Comparison of ENCODE assay signal across 8 cellular contexts in genomic region chr16:69762843-69763556, GRCh38. TPM values are rescaled to one million over a fixed set of nuclear protein-coding genes. Genes with fewer than 3 reads are reported as not detected.
DNase-seq lines count a peak whose midpoint lies in the region; ATAC-seq and TF ChIP-seq lines count a peak whose summit lies in the region.

No MANE protein-coding gene starts in this region.

- H3K9me3 Mint-ChIP-seq in activated naive CD4-positive, alpha-beta T cell treated with anti-CD3 and anti-CD28 coated beads, Interleukin-2, amount 50 U/mL, for 24 hours, result no peaks in the 10 kb centered on the region

- H3K27me3 ChIP-seq in Loucy (ENCODE audit: insufficient read depth, low read length, poor library complexity, severe bottlenecking) (no peaks in the 10 kb centered on the region), ascending aorta (no peaks in the 10 kb centered on the region), iPS DF 6.9 (ENCODE audit: control insufficient read depth, insufficient read depth, low read length) (no peaks in the 10 kb centered on the region)

- peak overlapping the region; percentile 97 for H3K4me3 ChIP-seq in Loucy (ENCODE audit: low read length, poor library complexity, severe bottlenecking)
- H3K4me3 ChIP-seq in ascending aorta, result peak overlapping the region; percentile 86 to 87
- peak overlapping the region; percentile 94 for H3K4me3 ChIP-seq in iPS DF 6.9 (ENCODE audit: low read length)
- peak overlapping the region; percentile 70 to 85 (median 81) for H3K4me3 ChIP-seq in skin epidermis

- H4K20me1 ChIP-seq in Loucy (ENCODE audit: insufficient read depth, low read length, poor library complexity, severe bottlenecking), result no peaks in the 10 kb centered on the region

- H3K27me3 Mint-ChIP-seq in activated naive CD4-positive, alpha-beta T cell treated with anti-CD3 and anti-CD28 coated beads, Interleukin-2, amount 50 U/mL, for 24 hours, result no peaks in the 10 kb centered on the region

- DNase-seq in activated naive CD4-positive, alpha-beta T cell (lab: John Stamatoyannopoulos, UW), result no peak
- no peak for DNase-seq in ascending aorta (ENCODE audit: low spot score in 2 of 2)
- no peak for DNase-seq in iPS DF 6.9 (ENCODE audit: low read depth, low spot score)
- DNase-seq in T-helper 9 cell, result no peak

- H3K9me3 ChIP-seq in Loucy (ENCODE audit: insufficient read depth, low read depth, low read length), result no peaks in the 10 kb centered on the region
- H3K9me3 ChIP-seq in ascending aorta, result no peaks in the 10 kb centered on the region
- no peaks in the 10 kb centered on the region for H3K9me3 ChIP-seq in iPS DF 6.9 (ENCODE audit: control insufficient read depth, insufficient read depth, low read length)

- peaks cover 20% of the 10 kb centered on the region; the same call in 1 of the 2 replicates for H3K79me2 ChIP-seq in Loucy (ENCODE audit: insufficient read depth, low read length)

- peak overlapping the region; percentile 94 for H3K27ac Mint-ChIP-seq in activated naive CD4-positive, alpha-beta T cell treated with anti-CD3 and anti-CD28 coated beads, Interleukin-2, amount 50 U/mL, for 24 hours

- intact Hi-C loops in ascending aorta (cut with DNase I), result no loop called here

- H3K27ac ChIP-seq in ascending aorta (peak overlapping the region; percentile 86 to 92), iPS DF 6.9 (ENCODE audit: low read length) (no peak overlapping the region), skin epidermis (peak overlapping the region; percentile 62 to 95 (median 91))

- peaks cover 34% of the 10 kb centered on the region for H3K4me1 Mint-ChIP-seq in activated naive CD4-positive, alpha-beta T cell treated with anti-CD3 and anti-CD28 coated beads, Interleukin-2, amount 50 U/mL, for 24 hours

- ATAC-seq in HG03571 (IDR thresholded peaks at IDR 0.05; ENCODE audit: unreplicated experiment), result no peak

- no peaks in the 10 kb centered on the region for H3K36me3 Mint-ChIP-seq in activated naive CD4-positive, alpha-beta T cell treated with anti-CD3 and anti-CD28 coated beads, Interleukin-2, amount 50 U/mL, for 24 hours

- no CpG with 5 or more reads among the region's 13 CpGs for WGBS in iPS DF 6.9 (ENCODE audit: insufficient coverage, insufficient read length)

- H3F3A ChIP-seq in Loucy (ENCODE audit: low read depth), result peaks cover 3% of the 10 kb centered on the region

- peak overlapping the region; percentile 81 for H3K9ac ChIP-seq in Loucy (ENCODE audit: low read depth, low read length, poor library complexity, severe bottlenecking)

- no peaks in the 10 kb centered on the region for H3K36me3 ChIP-seq in Loucy (ENCODE audit: insufficient read depth, low read length)
- H3K36me3 ChIP-seq in ascending aorta, result no peaks in the 10 kb centered on the region
- no peaks in the 10 kb centered on the region for H3K36me3 ChIP-seq in iPS DF 6.9 (ENCODE audit: control insufficient read depth, insufficient read depth, low read length)

- peak overlapping the region; percentile 93 for H2AFZ ChIP-seq in Loucy (ENCODE audit: low read length)

- H3K4me3 Mint-ChIP-seq in activated naive CD4-positive, alpha-beta T cell treated with anti-CD3 and anti-CD28 coated beads, Interleukin-2, amount 50 U/mL, for 24 hours, result peak overlapping the region; percentile 92

- H3K4me2 ChIP-seq in Loucy (ENCODE audit: low read depth, low read length, poor library complexity, severe bottlenecking), result peak overlapping the region; percentile 69

- H3K9me2 ChIP-seq in Loucy (replicated peaks; ENCODE audit: low read depth, low read length), result no peaks in the 10 kb centered on the region

- TF ChIP-seq CTCF in Loucy (conservative IDR thresholded peaks at IDR 0.05; ENCODE audit: low read length) (no peak), ascending aorta (IDR thresholded peaks at IDR 0.05) (no peak)

- H3K4me1 ChIP-seq in Loucy (ENCODE audit: insufficient read depth, low read length, poor library complexity, severe bottlenecking), result peaks cover 18% of the 10 kb centered on the region
- H3K4me1 ChIP-seq in ascending aorta, result peaks cover 0 to 15% of the 10 kb centered on the region in 2 donors
- no peaks in the 10 kb centered on the region for H3K4me1 ChIP-seq in iPS DF 6.9 (ENCODE audit: control insufficient read depth, insufficient read depth, low read length)

RNA-seq across cellular contexts. Expression of gene WWP2, which starts 0.9 kb away (rescaled TPM):
- 71.2 TPM for total RNA-seq in ascending aorta

RNA-seq across cellular contexts. Expression of gene NOB1, which starts 8.3 kb away (rescaled TPM):
- total RNA-seq in ascending aorta, result 20.2 TPM

RNA-seq across cellular contexts. Expression of gene NQO1, which starts 36.6 kb away (rescaled TPM):
- 58.6 TPM for total RNA-seq in ascending aorta
